2 cellular contexts compared by ENCODE assay signal in genomic region chr17:15157051-15157450, GRCh38.
TF ChIP-seq lines count a peak whose summit lies in the region.

No MANE protein-coding gene starts in this region.

TF ChIP-seq in SK-N-SH, 30 proteins besides CTCF, POLR2A, EP300 and RAD21 (continued from another document):
- no peak for TF ChIP-seq ZBTB33 (IDR thresholded peaks at IDR 0.05; ENCODE audit: borderline replicate concordance, low read depth)
- no peak for TF ChIP-seq SMC3 (IDR thresholded peaks at IDR 0.05; ENCODE audit: low read depth, low read length)
- TF ChIP-seq RXRA (IDR thresholded peaks at IDR 0.05; ENCODE audit: borderline replicate concordance, low read depth): no peak
- no peak for TF ChIP-seq REST (IDR thresholded peaks at IDR 0.05; ENCODE audit: low read depth, low read length)
- no peak for TF ChIP-seq MEF2A (IDR thresholded peaks at IDR 0.05; ENCODE audit: borderline replicate concordance, low read depth)
- TF ChIP-seq, protein P1, sequence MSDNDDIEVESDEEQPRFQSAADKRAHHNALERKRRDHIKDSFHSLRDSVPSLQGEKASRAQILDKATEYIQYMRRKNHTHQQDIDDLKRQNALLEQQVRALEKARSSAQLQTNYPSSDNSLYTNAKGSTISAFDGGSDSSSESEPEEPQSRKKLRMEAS (IDR thresholded peaks at IDR 0.05; ENCODE audit: low read depth): no peak
- no peak for TF ChIP-seq TCF12 (IDR thresholded peaks at IDR 0.05)

TF ChIP-seq in SK-N-SH treated with all-trans-retinoic acid at 6 μM for 48 hours, 23 proteins besides CTCF, POLR2A, EP300 and RAD21 (continued from another document):
- TF ChIP-seq, protein P2, sequence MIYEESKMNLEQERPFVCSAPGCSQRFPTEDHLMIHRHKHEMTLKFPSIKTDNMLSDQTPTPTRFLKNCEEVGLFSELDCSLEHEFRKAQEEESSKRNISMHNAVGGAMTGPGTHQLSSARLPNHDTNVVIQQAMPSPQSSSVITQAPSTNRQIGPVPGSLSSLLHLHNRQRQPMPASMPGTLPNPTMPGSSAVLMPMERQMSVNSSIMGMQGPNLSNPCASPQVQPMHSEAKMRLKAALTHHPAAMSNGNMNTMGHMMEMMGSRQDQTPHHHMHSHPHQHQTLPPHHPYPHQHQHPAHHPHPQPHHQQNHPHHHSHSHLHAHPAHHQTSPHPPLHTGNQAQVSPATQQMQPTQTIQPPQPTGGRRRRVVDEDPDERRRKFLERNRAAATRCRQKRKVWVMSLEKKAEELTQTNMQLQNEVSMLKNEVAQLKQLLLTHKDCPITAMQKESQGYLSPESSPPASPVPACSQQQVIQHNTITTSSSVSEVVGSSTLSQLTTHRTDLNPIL (CRISPR knock-in tag; IDR thresholded peaks at IDR 0.05; ENCODE audit: low read depth): no peak
- TF ChIP-seq ARNTL (CRISPR knock-in tag; IDR thresholded peaks at IDR 0.05; ENCODE audit: borderline replicate concordance, low read depth) (no peak), BACH2 (CRISPR knock-in tag; IDR thresholded peaks at IDR 0.05; ENCODE audit: borderline replicate concordance) (no peak)
